10 cellular contexts compared by ENCODE assay signal in the genomic region with DNA sequence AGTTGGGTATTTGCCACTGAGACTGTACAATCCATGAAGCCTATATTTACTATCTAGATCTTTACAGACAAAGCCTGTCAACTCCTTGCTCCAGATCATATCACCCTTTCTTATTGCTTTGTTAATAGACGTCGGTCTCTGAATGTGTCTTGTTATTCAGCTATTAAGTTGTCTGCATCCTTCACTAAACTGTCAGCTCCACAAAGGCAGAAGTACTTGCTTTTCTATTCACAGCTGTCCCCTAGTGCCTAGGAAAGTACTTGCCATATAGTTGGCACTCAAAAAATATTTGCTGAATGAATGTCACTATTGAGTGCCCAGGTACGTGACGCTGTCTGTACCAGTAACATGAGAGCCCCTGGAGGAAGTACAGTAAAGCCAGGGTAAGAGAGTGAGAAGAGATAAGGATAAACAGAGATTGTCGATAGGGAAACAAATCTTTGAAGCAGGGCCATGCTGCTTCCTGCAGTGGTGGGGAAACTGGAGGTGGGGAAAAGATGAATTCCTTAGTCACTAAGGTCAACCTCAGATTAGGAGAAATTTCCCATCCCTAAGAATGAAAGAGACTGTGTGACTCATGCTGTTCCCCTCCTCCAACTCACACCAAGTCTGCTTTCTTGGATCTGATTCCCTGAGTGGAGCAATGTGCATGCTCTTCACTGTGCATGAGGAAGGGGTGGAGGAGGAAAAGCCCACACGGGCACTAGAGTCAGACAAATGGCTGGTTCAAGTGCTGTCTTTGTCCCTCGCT. TPM values are rescaled to one million over a fixed set of nuclear protein-coding genes. Genes with fewer than 3 reads are reported as not detected.
DNase-seq lines count a peak whose midpoint lies in the region; ATAC-seq and TF ChIP-seq lines count a peak whose summit lies in the region.
"Had no signal": no experiment of that assay in that cellular context is flagged by ENCODE, and none has a peak within 500 bp of the region (broad histone marks: within the 10 kb centered on the region; RNA-seq: fewer than 3 reads in every experiment).

No MANE protein-coding gene starts in this region.

- DNase-seq in ELF-1 (ENCODE audit: low read depth, low spot score) (peak; percentile 68), SW480 (ENCODE audit: low spot score) (peak; percentile 57), heart left ventricle (peak in 2 of 5 donors; percentile 41 to 66), pulmonary artery endothelial cell (ENCODE audit: low read depth, low spot score) (peak; percentile 94), testis (no peak), NCI-H1694 treated with DMSO at 0.1 percent for 48 hours (lab: John Stamatoyannopoulos, UW) (no peak)
- DNase-seq in stimulated activated CD4-positive, alpha-beta T cell treated with anti-CD3 and anti-CD28 coated beads, Interleukin-15, amount 100 ng/mL, for 24 hours: no peak
- DNase-seq: activated naive CD8-positive, alpha-beta T cell treated with anti-CD3 and anti-CD28 coated beads, Interleukin-2, amount 10 ng/mL, durations not matched to agents 7 days and 5 days had no signal

- TF ChIP-seq POLR2A in heart left ventricle (IDR thresholded peaks at IDR 0.05) (no peak), testis (IDR thresholded peaks at IDR 0.05) (no peak)

- H3K27ac ChIP-seq in heart left ventricle (peak overlapping the region in 11 of 12 donors; percentile 20 to 82 (median 60)), testis (no peak overlapping the region)
- H3K27ac ChIP-seq: KMS-11 had no signal

- peak; percentile 23 to 80 (median 76) for ATAC-seq in heart left ventricle
- no peak for ATAC-seq in HG03354 (IDR thresholded peaks at IDR 0.05; ENCODE audit: poor library complexity, severe bottlenecking, unreplicated experiment)

- H3K36me3 ChIP-seq in heart left ventricle (peaks cover 0 to 6% (median 0%) of the 10 kb centered on the region in 9 donors), testis (ENCODE audit: low read depth, missing control alignments) (no peaks in the 10 kb centered on the region)

- peaks cover 7 to 73% (median 58%) of the 10 kb centered on the region in 12 donors for H3K4me1 ChIP-seq in heart left ventricle
- H3K4me1 ChIP-seq in testis: peaks cover 8% of the 10 kb centered on the region

- H3K27me3 ChIP-seq in heart left ventricle (no peaks in the 10 kb centered on the region), testis (no peaks in the 10 kb centered on the region)

- TF ChIP-seq CTCF in heart left ventricle (IDR thresholded peaks at IDR 0.05): no peak
- TF ChIP-seq CTCF in testis (IDR thresholded peaks at IDR 0.05): no peak

- intact Hi-C loops in heart left ventricle (cut with DNase I) (loop anchor here in 3 of 10 donors (5.0 to 10.0 kb wide), 2 partner anchors 33 to 76 kb away; no protein-coding TSS in a partner anchor), testis (cut with DNase I; ENCODE audit: low total_unique reads) (no loop called here)

- H3K9me3 ChIP-seq in heart left ventricle (no peaks in the 10 kb centered on the region), testis (no peaks in the 10 kb centered on the region)

- H3K4me3 ChIP-seq in heart left ventricle (no peak overlapping the region), testis (no peak overlapping the region)

- 27 to 33% (median 30%) methylated on average over 7 of the region's 7 CpGs for WGBS in heart left ventricle, 4 donors
- WGBS in testis, 2 donors: 61 to 63% methylated on average over 7 of the region's 7 CpGs

RNA-seq across cellular contexts. Expression of gene PRICKLE2, which starts 36.3 kb away (rescaled TPM):
- total RNA-seq in heart left ventricle (10 to 100 TPM in 3 of 9 donors, 1 to 10 TPM in 6; 4.3 to 15.2 (median 7.8) TPM), pulmonary artery endothelial cell (4.9 and 5.3 TPM in 2 replicates), testis (10 to 100 TPM in 1 of 2 donors, 1 to 10 TPM in 1; 9.1 to 10.1 TPM)
- polyA plus RNA-seq in heart left ventricle (1 to 10 TPM; 1.5 to 3.9 TPM), testis (ENCODE audit: insufficient read depth, low read depth, low replicate concordance) (5.5 TPM)
- total RNA-seq: activated naive CD8-positive, alpha-beta T cell treated with anti-CD3 and anti-CD28 coated beads, Interleukin-2, amount 10 ng/mL, durations not matched to agents 7 days and 5 days had no signal

Comparison
In these comparisons a context has a peak if more than half of its experiments do, and no peak if none do; other contexts are left out.
1. DNase-seq: peak in ELF-1 (single experiment), SW480 (single experiment) and pulmonary artery endothelial cell (single experiment); none in stimulated activated CD4-positive, alpha-beta T cell treated with anti-CD3 and anti-CD28 coated beads, Interleukin-15, amount 100 ng/mL, for 24 hours (single experiment), testis (single experiment) and NCI-H1694 treated with DMSO at 0.1 percent for 48 hours (single experiment).
2. H3K27ac ChIP-seq: peak in heart left ventricle (11 of 12); none in testis (0 of 2).